Comparison of ENCODE assay signal across 8 cellular contexts in the genomic region with DNA sequence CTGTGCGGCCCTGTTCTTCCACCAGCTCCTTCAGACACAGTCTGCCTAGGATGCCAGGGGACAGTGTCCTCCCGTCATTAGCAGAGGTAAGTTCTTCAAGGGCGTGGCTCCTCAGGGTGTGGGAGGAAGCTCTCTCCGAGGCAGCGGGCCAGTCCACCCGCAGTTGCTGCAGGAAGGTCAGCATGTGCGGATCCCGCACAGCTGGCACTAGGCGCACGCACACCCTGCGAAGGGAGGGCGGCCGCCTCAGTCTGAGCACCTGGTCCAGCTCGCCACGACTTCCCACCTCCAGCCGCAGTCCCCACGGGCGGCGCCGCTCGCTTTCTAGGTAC. TPM values are rescaled to one million over a fixed set of nuclear protein-coding genes. Genes with fewer than 3 reads are reported as not detected.
DNase-seq lines count a peak whose midpoint lies in the region; TF ChIP-seq lines count a peak whose summit lies in the region.

No MANE protein-coding gene starts in this region.

- H3K4me3 ChIP-seq in GM12865 (ENCODE audit: low read depth, low read length): peak overlapping the region; percentile 94
- H3K4me3 ChIP-seq in OCI-LY3 (ENCODE audit: low read length): peak overlapping the region; percentile 81
- H3K4me3 ChIP-seq in endocrine pancreas (ENCODE audit: control insufficient read depth, insufficient read depth, low read length): no peak overlapping the region
- peak overlapping the region; percentile 59 for H3K4me3 ChIP-seq in ovary

- H3K4me2 ChIP-seq in OCI-LY3 (ENCODE audit: low read length): peak overlapping the region; percentile 78

- H4K20me1 ChIP-seq in OCI-LY3 (ENCODE audit: insufficient read depth, low read length): peaks cover 23% of the 10 kb centered on the region

- H3K4me1 ChIP-seq in OCI-LY3 (ENCODE audit: low read length) (peaks cover 16% of the 10 kb centered on the region), endocrine pancreas (ENCODE audit: control insufficient read depth, insufficient read depth, low read length) (no peaks in the 10 kb centered on the region), ovary (ENCODE audit: insufficient read depth) (peaks cover 6% of the 10 kb centered on the region)

- H2AFZ ChIP-seq in OCI-LY3 (ENCODE audit: low read depth, low read length): no peak overlapping the region

- no peak for TF ChIP-seq EP300 in ovary (IDR thresholded peaks at IDR 0.05)

- H3K36me3 ChIP-seq in OCI-LY3 (replicated peaks; ENCODE audit: low read depth, low read length) (peaks cover 40% of the 10 kb centered on the region), endocrine pancreas (ENCODE audit: control insufficient read depth, insufficient read depth, low read length) (peaks cover 5% of the 10 kb centered on the region), ovary (no peaks in the 10 kb centered on the region)

- 2 to 3% (median 2%) methylated on average over 21 of the region's 21 CpGs for WGBS in ovary, 3 donors

- TF ChIP-seq CTCF in GM12865 (IDR thresholded peaks at IDR 0.05; ENCODE audit: insufficient read depth, low read depth, low read length, missing control alignments) (no peak), OCI-LY3 (IDR thresholded peaks at IDR 0.05; ENCODE audit: low read depth, low read length) (no peak), ovary (IDR thresholded peaks at IDR 0.05) (no peak)

- H3K9me3 ChIP-seq in OCI-LY3 (ENCODE audit: insufficient read depth, low read length): no peaks in the 10 kb centered on the region
- H3K9me3 ChIP-seq in endocrine pancreas (ENCODE audit: control insufficient read depth, low read length): no peaks in the 10 kb centered on the region
- H3K9me3 ChIP-seq in ovary: no peaks in the 10 kb centered on the region

- H3K79me2 ChIP-seq in OCI-LY3 (ENCODE audit: low read length): peaks cover 40% of the 10 kb centered on the region

- TF ChIP-seq POLR2A in ovary (IDR thresholded peaks at IDR 0.05): no peak

- no peak for DNase-seq in GM12865 (ENCODE audit: low read depth)
- no peak for DNase-seq in ovary
- DNase-seq in stimulated activated CD4-positive, alpha-beta T cell treated with anti-CD3 and anti-CD28 coated beads, Interleukin-15, amount 100 ng/mL, for 24 hours: no peak
- DNase-seq in putamen (ENCODE audit: low spot score): no peak
- DNase-seq in NCI-H2196 (lab: John Stamatoyannopoulos, UW; ENCODE audit: unreplicated experiment): no peak
- no peak for DNase-seq in activated naive CD4-positive, alpha-beta T cell (lab: John Stamatoyannopoulos, UW)

- intact Hi-C loops in ovary (cut with DNase I): no loop called here

- H3K27ac ChIP-seq in OCI-LY3 (ENCODE audit: low read length) (peak overlapping the region; percentile 57; the same call in 1 of the 2 replicates), ovary (peak overlapping the region in 1 of 2 donors; percentile 61)

- H3K27me3 ChIP-seq in OCI-LY3 (ENCODE audit: low read depth, low read length): no peaks in the 10 kb centered on the region
- no peaks in the 10 kb centered on the region for H3K27me3 ChIP-seq in endocrine pancreas (ENCODE audit: control insufficient read depth, insufficient read depth, low read length)
- no peaks in the 10 kb centered on the region for H3K27me3 ChIP-seq in ovary

- peak overlapping the region; percentile 62 for H3K9ac ChIP-seq in OCI-LY3 (ENCODE audit: low read length)
- H3K9ac ChIP-seq in endocrine pancreas (ENCODE audit: control insufficient read depth, insufficient read depth, low read length): peak overlapping the region; percentile 48

RNA-seq across cellular contexts. Expression of gene DALRD3, which starts 0.8 kb away (rescaled TPM):
- total RNA-seq in ovary: 10 to 100 TPM; 21.1 to 74.9 (median 27.5) TPM
- polyA plus RNA-seq in ovary: 10 to 100 TPM; 23.0 to 33.1 TPM

RNA-seq across cellular contexts. Expression of gene NDUFAF3, which starts 4.3 kb away (rescaled TPM):
- total RNA-seq in ovary: 100 to 1,000 TPM in 3 of 7 donors, 10 to 100 TPM in 4; 77.4 to 132 (median 96.3) TPM
- 10 to 100 TPM; 43.2 to 72.6 TPM for polyA plus RNA-seq in ovary

RNA-seq across cellular contexts. Expression of gene WDR6, which starts 10.4 kb away (rescaled TPM):
- total RNA-seq in ovary: 100 to 1,000 TPM; 116 to 289 (median 230) TPM
- polyA plus RNA-seq in ovary: 100 to 1,000 TPM; 109 to 196 TPM

RNA-seq across cellular contexts. Expression of gene IMPDH2, which starts 11.6 kb away (rescaled TPM):
- 100 to 1,000 TPM; 264 to 523 (median 420) TPM for total RNA-seq in ovary
- polyA plus RNA-seq in ovary: 100 to 1,000 TPM; 295 to 381 TPM

RNA-seq across cellular contexts. Expression of gene P4HTM, which starts 27.6 kb away (rescaled TPM):
- 100 to 1,000 TPM in 1 of 7 donors, 10 to 100 TPM in 6; 31.5 to 125 (median 46.5) TPM for total RNA-seq in ovary
- 10 to 100 TPM; 16.6 to 33.5 TPM for polyA plus RNA-seq in ovary
